ENCODE assay signal across 2 cellular contexts in the genomic region with DNA sequence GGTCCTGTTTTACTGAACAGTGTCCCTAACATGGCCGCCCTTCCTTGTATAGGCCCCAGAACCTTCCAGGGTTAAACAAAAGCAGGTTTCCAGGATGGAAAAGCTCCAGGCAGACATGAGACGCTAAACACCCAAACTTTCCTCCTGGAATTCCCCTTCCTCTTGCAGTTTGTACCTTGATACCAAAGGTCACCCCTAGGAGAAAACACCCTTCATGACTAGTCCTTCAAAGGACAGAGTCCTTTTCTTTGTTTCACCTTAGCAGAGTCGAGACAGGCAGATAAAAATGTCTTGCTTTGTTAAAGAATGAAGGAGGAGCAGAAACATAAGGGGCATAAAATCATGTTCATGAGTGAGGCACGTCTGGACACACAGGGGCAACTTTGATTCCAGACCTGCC.
TF ChIP-seq lines count a peak whose summit lies in the region.

No MANE protein-coding gene starts in this region.

TF ChIP-seq in GM23338, 12 proteins besides CTCF, POLR2A, EP300 and RAD21 (continued from another document):
- TF ChIP-seq EZH2phosphoT487 (IDR thresholded peaks at IDR 0.05; ENCODE audit: unreplicated experiment), result no peak
- no peak for TF ChIP-seq CREB1 (CRISPR knock-in tag; IDR thresholded peaks at IDR 0.05; ENCODE audit: low read depth)
- TF ChIP-seq NANOG (IDR thresholded peaks at IDR 0.05; ENCODE audit: borderline replicate concordance), result no peak
- TF ChIP-seq JUNB (IDR thresholded peaks at IDR 0.05; ENCODE audit: unreplicated experiment), result no peak

TF ChIP-seq in WTC11, 78 proteins besides CTCF, POLR2A, EP300 and RAD21 (continued from another document):
- TF ChIP-seq ZSCAN18 (CRISPR knock-in tag; IDR thresholded peaks at IDR 0.05), result no peak
- TF ChIP-seq NFYB (CRISPR knock-in tag; conservative IDR thresholded peaks at IDR 0.05; ENCODE audit: low read depth), result no peak
- TF ChIP-seq, protein P1, sequence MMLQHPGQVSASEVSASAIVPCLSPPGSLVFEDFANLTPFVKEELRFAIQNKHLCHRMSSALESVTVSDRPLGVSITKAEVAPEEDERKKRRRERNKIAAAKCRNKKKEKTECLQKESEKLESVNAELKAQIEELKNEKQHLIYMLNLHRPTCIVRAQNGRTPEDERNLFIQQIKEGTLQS (CRISPR knock-in tag; conservative IDR thresholded peaks at IDR 0.05), result no peak
- TF ChIP-seq SOX15 (CRISPR knock-in tag; IDR thresholded peaks at IDR 0.05), result no peak
- TF ChIP-seq, protein P2, sequence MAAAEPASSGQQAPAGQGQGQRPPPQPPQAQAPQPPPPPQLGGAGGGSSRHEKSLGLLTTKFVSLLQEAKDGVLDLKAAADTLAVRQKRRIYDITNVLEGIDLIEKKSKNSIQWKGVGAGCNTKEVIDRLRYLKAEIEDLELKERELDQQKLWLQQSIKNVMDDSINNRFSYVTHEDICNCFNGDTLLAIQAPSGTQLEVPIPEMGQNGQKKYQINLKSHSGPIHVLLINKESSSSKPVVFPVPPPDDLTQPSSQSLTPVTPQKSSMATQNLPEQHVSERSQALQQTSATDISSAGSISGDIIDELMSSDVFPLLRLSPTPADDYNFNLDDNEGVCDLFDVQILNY (CRISPR knock-in tag; IDR thresholded peaks at IDR 0.05), result no peak
- TF ChIP-seq, protein P3, sequence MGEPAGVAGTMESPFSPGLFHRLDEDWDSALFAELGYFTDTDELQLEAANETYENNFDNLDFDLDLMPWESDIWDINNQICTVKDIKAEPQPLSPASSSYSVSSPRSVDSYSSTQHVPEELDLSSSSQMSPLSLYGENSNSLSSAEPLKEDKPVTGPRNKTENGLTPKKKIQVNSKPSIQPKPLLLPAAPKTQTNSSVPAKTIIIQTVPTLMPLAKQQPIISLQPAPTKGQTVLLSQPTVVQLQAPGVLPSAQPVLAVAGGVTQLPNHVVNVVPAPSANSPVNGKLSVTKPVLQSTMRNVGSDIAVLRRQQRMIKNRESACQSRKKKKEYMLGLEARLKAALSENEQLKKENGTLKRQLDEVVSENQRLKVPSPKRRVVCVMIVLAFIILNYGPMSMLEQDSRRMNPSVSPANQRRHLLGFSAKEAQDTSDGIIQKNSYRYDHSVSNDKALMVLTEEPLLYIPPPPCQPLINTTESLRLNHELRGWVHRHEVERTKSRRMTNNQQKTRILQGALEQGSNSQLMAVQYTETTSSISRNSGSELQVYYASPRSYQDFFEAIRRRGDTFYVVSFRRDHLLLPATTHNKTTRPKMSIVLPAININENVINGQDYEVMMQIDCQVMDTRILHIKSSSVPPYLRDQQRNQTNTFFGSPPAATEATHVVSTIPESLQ (CRISPR knock-in tag; IDR thresholded peaks at IDR 0.05), result no peak
- TF ChIP-seq ZNF416 (CRISPR knock-in tag; IDR thresholded peaks at IDR 0.05), result no peak
- no peak for TF ChIP-seq MYBL2 (CRISPR knock-in tag; IDR thresholded peaks at IDR 0.05)
- TF ChIP-seq, protein P4, sequence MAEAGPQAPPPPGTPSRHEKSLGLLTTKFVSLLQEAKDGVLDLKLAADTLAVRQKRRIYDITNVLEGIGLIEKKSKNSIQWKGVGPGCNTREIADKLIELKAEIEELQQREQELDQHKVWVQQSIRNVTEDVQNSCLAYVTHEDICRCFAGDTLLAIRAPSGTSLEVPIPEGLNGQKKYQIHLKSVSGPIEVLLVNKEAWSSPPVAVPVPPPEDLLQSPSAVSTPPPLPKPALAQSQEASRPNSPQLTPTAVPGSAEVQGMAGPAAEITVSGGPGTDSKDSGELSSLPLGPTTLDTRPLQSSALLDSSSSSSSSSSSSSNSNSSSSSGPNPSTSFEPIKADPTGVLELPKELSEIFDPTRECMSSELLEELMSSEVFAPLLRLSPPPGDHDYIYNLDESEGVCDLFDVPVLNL (CRISPR knock-in tag; IDR thresholded peaks at IDR 0.05; ENCODE audit: borderline replicate concordance, low read depth), result no peak
- no peak for TF ChIP-seq CBFB (CRISPR knock-in tag; IDR thresholded peaks at IDR 0.05; ENCODE audit: low read depth)
- TF ChIP-seq, protein P5, sequence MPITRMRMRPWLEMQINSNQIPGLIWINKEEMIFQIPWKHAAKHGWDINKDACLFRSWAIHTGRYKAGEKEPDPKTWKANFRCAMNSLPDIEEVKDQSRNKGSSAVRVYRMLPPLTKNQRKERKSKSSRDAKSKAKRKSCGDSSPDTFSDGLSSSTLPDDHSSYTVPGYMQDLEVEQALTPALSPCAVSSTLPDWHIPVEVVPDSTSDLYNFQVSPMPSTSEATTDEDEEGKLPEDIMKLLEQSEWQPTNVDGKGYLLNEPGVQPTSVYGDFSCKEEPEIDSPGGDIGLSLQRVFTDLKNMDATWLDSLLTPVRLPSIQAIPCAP (CRISPR knock-in tag; IDR thresholded peaks at IDR 0.05), result no peak
- TF ChIP-seq NR2C2 (CRISPR knock-in tag; IDR thresholded peaks at IDR 0.05), result no peak
- no peak for TF ChIP-seq ESRRA (CRISPR knock-in tag; IDR thresholded peaks at IDR 0.05; ENCODE audit: borderline replicate concordance)
